In genomic region chr13:44300895-44301638, GRCh38 we compare ENCODE assay signal across 8 cellular contexts.
DNase-seq lines count a peak whose midpoint lies in the region; ATAC-seq and TF ChIP-seq lines count a peak whose summit lies in the region.

No MANE protein-coding gene starts in this region.

- TF ChIP-seq CTCF in kidney epithelial cell (IDR thresholded peaks at IDR 0.05; ENCODE audit: insufficient read depth, low read length, poor library complexity, severe bottlenecking) = no peak

- H3K36me3 Mint-ChIP-seq in activated T-helper 1 cell treated with anti-CD3 and anti-CD28 coated beads, Interleukin-12 subunit alpha, Interleukin-12 subunit beta, Interleukin-2, Interleukin-4 antibody, amounts not matched to agents 30 ng/mL and 10 ng/mL and 1 ng/mL, durations not matched to agents 14 hours and 24 hours and 36 hours (ENCODE audit: low read depth) = peaks cover 10% of the 10 kb centered on the region

- peak; percentile 83 for ATAC-seq in GM21360 (IDR thresholded peaks at IDR 0.05; ENCODE audit: unreplicated experiment)

- H3K27ac Mint-ChIP-seq in activated T-helper 1 cell treated with anti-CD3 and anti-CD28 coated beads, Interleukin-12 subunit alpha, Interleukin-12 subunit beta, Interleukin-2, Interleukin-4 antibody, amounts not matched to agents 30 ng/mL and 10 ng/mL and 1 ng/mL, durations not matched to agents 14 hours and 24 hours and 36 hours = peak overlapping the region; percentile 27

- H3K27me3 Mint-ChIP-seq in activated T-helper 1 cell treated with anti-CD3 and anti-CD28 coated beads, Interleukin-12 subunit alpha, Interleukin-12 subunit beta, Interleukin-2, Interleukin-4 antibody, amounts not matched to agents 30 ng/mL and 10 ng/mL and 1 ng/mL, durations not matched to agents 14 hours and 24 hours and 36 hours (ENCODE audit: insufficient read depth) = peaks cover 3% of the 10 kb centered on the region

- no peaks in the 10 kb centered on the region for H3K36me3 ChIP-seq in kidney epithelial cell (ENCODE audit: control insufficient read depth, insufficient read depth, low read length)

- peaks cover 9% of the 10 kb centered on the region for H3K9me3 Mint-ChIP-seq in activated T-helper 1 cell treated with anti-CD3 and anti-CD28 coated beads, Interleukin-12 subunit alpha, Interleukin-12 subunit beta, Interleukin-2, Interleukin-4 antibody, amounts not matched to agents 30 ng/mL and 10 ng/mL and 1 ng/mL, durations not matched to agents 14 hours and 24 hours and 36 hours

- intact Hi-C loops in activated T-helper 1 cell treated with anti-CD3 and anti-CD28 coated beads, Interleukin-12 subunit alpha, Interleukin-12 subunit beta, Interleukin-2, Interleukin-4 antibody, amounts not matched to agents 30 ng/mL and 10 ng/mL and 1 ng/mL, durations not matched to agents 14 hours and 24 hours and 36 hours (cut with micrococcal nuclease) = loop anchor here (1.0 to 5.0 kb wide), 3 partner anchors 42 to 159 kb away; no protein-coding TSS in a partner anchor

- DNase-seq in Daoy (ENCODE audit: low read depth) (peak; percentile 87), HS-5 (ENCODE audit: low read depth) (peak; percentile 47), kidney epithelial cell (ENCODE audit: low read depth) (peak; percentile 93), NCI-H524 (lab: John Stamatoyannopoulos, UW) (no peak), T1000 (lab: John Stamatoyannopoulos, UW) (no peak), anterior cingulate cortex (lab: John Stamatoyannopoulos, UW) (no peak)
- no peak for DNase-seq in activated T-helper 1 cell treated with anti-CD3 and anti-CD28 coated beads, Interleukin-12 subunit alpha, Interleukin-12 subunit beta, Interleukin-2, Interleukin-4 antibody, amounts not matched to agents 30 ng/mL and 10 ng/mL and 1 ng/mL, durations not matched to agents 14 hours and 24 hours and 36 hours (ENCODE audit: low spot score)

- no peak overlapping the region for H3K4me3 ChIP-seq in kidney epithelial cell (ENCODE audit: low read depth, low read length)

- peak overlapping the region; percentile 5 for H3K4me3 Mint-ChIP-seq in activated T-helper 1 cell treated with anti-CD3 and anti-CD28 coated beads, Interleukin-12 subunit alpha, Interleukin-12 subunit beta, Interleukin-2, Interleukin-4 antibody, amounts not matched to agents 30 ng/mL and 10 ng/mL and 1 ng/mL, durations not matched to agents 14 hours and 24 hours and 36 hours

- H3K4me1 Mint-ChIP-seq in activated T-helper 1 cell treated with anti-CD3 and anti-CD28 coated beads, Interleukin-12 subunit alpha, Interleukin-12 subunit beta, Interleukin-2, Interleukin-4 antibody, amounts not matched to agents 30 ng/mL and 10 ng/mL and 1 ng/mL, durations not matched to agents 14 hours and 24 hours and 36 hours (ENCODE audit: low read depth) = peaks cover 51% of the 10 kb centered on the region

- no peaks in the 10 kb centered on the region for H3K27me3 ChIP-seq in kidney epithelial cell (ENCODE audit: control insufficient read depth, insufficient read depth, low read length)

Comparison
In these comparisons a context has a peak if more than half of its experiments do, and no peak if none do; other contexts are left out.
1. DNase-seq: peak in Daoy (single experiment), HS-5 (single experiment) and kidney epithelial cell (single experiment); none in activated T-helper 1 cell treated with anti-CD3 and anti-CD28 coated beads, Interleukin-12 subunit alpha, Interleukin-12 subunit beta, Interleukin-2, Interleukin-4 antibody, amounts not matched to agents 30 ng/mL and 10 ng/mL and 1 ng/mL, durations not matched to agents 14 hours and 24 hours and 36 hours (single experiment), NCI-H524 (0 of 2), T1000 (single experiment) and anterior cingulate cortex (0 of 58).